In genomic region chr1:62392951-62393350, GRCh38 we compare ENCODE assay signal across 8 cellular contexts.
"Had no signal": no experiment of that assay in that cellular context is flagged by ENCODE, and none has a peak within 500 bp of the region (broad histone marks: within the 10 kb centered on the region; RNA-seq: fewer than 3 reads in every experiment).

No MANE protein-coding gene starts in this region.

- H3K4me3 ChIP-seq: GM12878 had no signal

- DNase-seq: GDM1, GF-D8 had no signal

- ATAC-seq: GM12878 had no signal

- FAIRE-seq: G401.6, GM12878, GM12891, GM12892, GM18507, GM19239 had no signal
